9 cellular contexts compared by ENCODE assay signal in genomic region chr7:76201732-76202665, GRCh38. TPM values are rescaled to one million over a fixed set of nuclear protein-coding genes. Genes with fewer than 3 reads are reported as not detected.
DNase-seq lines count a peak whose midpoint lies in the region; ATAC-seq, FAIRE-seq and TF ChIP-seq lines count a peak whose summit lies in the region.
"Had no signal": no experiment of that assay in that cellular context is flagged by ENCODE, and none has a peak within 500 bp of the region (broad histone marks: within the 10 kb centered on the region; RNA-seq: fewer than 3 reads in every experiment).

TSS of gene SRRM3 (plus strand) at chr7:76201896. CDS start at chr7:76235067, 33,171 bp downstream.

- POLR2A ChIA-PET in HepG2 (lab: Yijun Ruan, JAX): no interaction called here

- TF ChIP-seq RAD21 in HepG2 (CRISPR knock-in tag; IDR thresholded peaks at IDR 0.05): peak; percentile 88

- H3K9me3 ChIP-seq in HepG2 (ENCODE audit: low read length): no peaks in the 10 kb centered on the region

- H3K4me1 ChIP-seq in HepG2 (ENCODE audit: insufficient read depth, low read length): peaks cover 12% of the 10 kb centered on the region

- TF ChIP-seq CTCF in HepG2 (CRISPR knock-in tag; IDR thresholded peaks at IDR 0.05): peak; percentile 81

- H3K4me2 ChIP-seq in HepG2 (ENCODE audit: low read depth, low read length): peak within 1 kb of the TSS; percentile 65

- H3K27ac ChIP-seq in HepG2 (ENCODE audit: extremely low read length, insufficient read depth, low read length): no peak within 1 kb of the TSS

- peak within 1 kb of the TSS; percentile 21 to 55 (median 41); a peak in 4 of 6 replicates for H3K4me3 ChIP-seq in HepG2 (replicated peaks in 1 of 3; ENCODE audit: insufficient read depth in 1 of 3, low read depth in 2 of 3, low read length in 3 of 3)

- FAIRE-seq in HepG2 (lab: Jason Lieb, UNC): no peak

- no peaks in the 10 kb centered on the region for H3K79me2 ChIP-seq in HepG2 (ENCODE audit: insufficient read depth, low read length)

- H4K20me1 ChIP-seq in HepG2 (ENCODE audit: insufficient read depth, low read length): no peaks in the 10 kb centered on the region

- no peaks in the 10 kb centered on the region for H3K36me3 ChIP-seq in HepG2 (replicated peaks in 1 of 2; ENCODE audit: control insufficient read depth in 1 of 2, insufficient read depth in 2 of 2, low read length in 2 of 2)

- intact Hi-C loops in HepG2 (cut with micrococcal nuclease; ENCODE audit: unreplicated experiment): loop anchor here (1.0 kb wide), 1 partner anchor 45 kb away; no protein-coding TSS in a partner anchor

- BruUV-seq in HepG2 (replicated peaks; lab: Mats Ljungman, UMichigan): no TSS peak

- 0% methylated on average over 4 of the region's 57 CpGs for WGBS in HepG2 (ENCODE audit: low lambda C conversion rate)

- no peak within 1 kb of the TSS for H2AFZ ChIP-seq in HepG2 (ENCODE audit: low read length)

- no peaks in the 10 kb centered on the region; a peak in 1 of 5 replicates for H3K27me3 ChIP-seq in HepG2 (ENCODE audit: control insufficient read depth in 1 of 2, insufficient read depth in 2 of 2, low read length in 2 of 2)

- DNase-seq in GM04504 (ENCODE audit: low read depth) (peak; percentile 41), NCI-H526 (lab: John Stamatoyannopoulos, UW) (peak; percentile 69 to 95), dedifferentiated amniotic fluid mesenchymal stem cell (ENCODE audit: extremely low spot score) (peak; percentile 52), HepG2 (ENCODE audit: low spot score) (peak; percentile 63)
- peak; percentile 61 to 72 for DNase-seq in activated CD4-positive, alpha-beta T cell treated with anti-CD3 and anti-CD28 coated beads, Interleukin-2, amount 50 U/mL, for 24 hours (ENCODE audit: low read depth in 1 of 2, low spot score in 1 of 2)
- DNase-seq in stimulated activated CD4-positive, alpha-beta T cell treated with anti-CD3 and anti-CD28 coated beads, Interleukin-4, amount 100 ng/mL, for 24 hours: peak; percentile 85

- TF ChIP-seq EP300 in HepG2 (IDR thresholded peaks at IDR 0.05; ENCODE audit: low read depth in 2 of 2, low read length in 2 of 2) (peak in 1 of 2 experiments; percentile 33; a peak in 1 of 4 replicates), HepG2 (CRISPR knock-in tag; IDR thresholded peaks at IDR 0.05; ENCODE audit: borderline replicate concordance) (peak; percentile 53; the same call in 1 of the 2 replicates)

- TF ChIP-seq POLR2A in HepG2 (IDR thresholded peaks at IDR 0.05; ENCODE audit: insufficient read depth in 1 of 2, low read depth in 2 of 2, low read length in 2 of 2): no peak

- in situ Hi-C loops in HepG2 (cut with HindIII; ENCODE audit: extremely low pct_ligation_motif_present, low pct_unique_long_range_greater_than_20kb): no loop called here

- no peak within 1 kb of the TSS for H3K9ac ChIP-seq in HepG2 (ENCODE audit: insufficient read depth, low read depth, low read length)

- ATAC-seq in HG03354 (IDR thresholded peaks at IDR 0.05; ENCODE audit: poor library complexity, severe bottlenecking, unreplicated experiment): peak; percentile 74
- peak; percentile 90 for ATAC-seq in HepG2
- ATAC-seq in GM18870 (IDR thresholded peaks at IDR 0.05; ENCODE audit: unreplicated experiment): no peak

- CTCF ChIA-PET in HepG2 (lab: Yijun Ruan, JAX; ENCODE audit: low intra/inter-chr PET ratio, low total read pairs): interaction anchor here (0.9 to 1.4 kb wide), 3 partner anchors 112 to 116 kb away, joined by 3 to 5 read pairs (median 3); no protein-coding TSS in a partner anchor

TF ChIP-seq in HepG2, 621 proteins besides CTCF, POLR2A, EP300 and RAD21 (continues in another document):
- TF ChIP-seq PAXIP1 (CRISPR knock-in tag; conservative IDR thresholded peaks at IDR 0.05) (0 out of 2 replicates have a peak, but pooled peaks have one; percentile 37), EZH2 (conservative IDR thresholded peaks at IDR 0.05; ENCODE audit: low read depth, low read length) (no peak), PRDM15 (CRISPR knock-in tag; IDR thresholded peaks at IDR 0.05) (peak; percentile 59; the same call in 1 of the 2 replicates), TARDBP (CRISPR knock-in tag; IDR thresholded peaks at IDR 0.05) (peak; percentile 90), ZBTB26 (CRISPR knock-in tag; IDR thresholded peaks at IDR 0.05; ENCODE audit: borderline replicate concordance) (peak; percentile 93), ZSCAN9 (CRISPR knock-in tag; IDR thresholded peaks at IDR 0.05; ENCODE audit: borderline replicate concordance) (peak; percentile 99)

RNA-seq across cellular contexts. Expression of gene SRRM3, which starts in this region (rescaled TPM):
- total RNA-seq in HepG2 (2016; rRNA removed; fragmentation: Illumina TruSeq; extraction: Trizol): 0.11 and 0.13 TPM in 2 replicates
- total RNA-seq in HepG2 (2016; cell fraction: cytosol; rRNA removed; fragmentation: Illumina TruSeq; extraction: Trizol; ENCODE audit: low read depth): 0.09 TPM in 1 of 2 replicates, not detected in the other
- 0.09 and 0.24 TPM in 2 replicates for total RNA-seq in HepG2 (2016; cell fraction: insoluble cytoplasmic fraction; rRNA removed; fragmentation: Illumina TruSeq; extraction: Trizol)
- 0.06 and 0.10 TPM in 2 replicates for total RNA-seq in HepG2 (2016; cell fraction: membrane; rRNA removed; fragmentation: Illumina TruSeq; extraction: Trizol)
- total RNA-seq in HepG2 (2016; cell fraction: nucleus; rRNA removed; fragmentation: Illumina TruSeq; extraction: Trizol): 0.22 and 0.47 TPM in 2 replicates
- polyA plus RNA-seq in HepG2 (2011; rRNA removed): 0.54 and 0.59 TPM in 2 replicates
- polyA plus RNA-seq in HepG2 (2011; cell fraction: cytosol; rRNA removed): 0.09 and 0.23 TPM in 2 replicates
- polyA plus RNA-seq in HepG2 (2011; cell fraction: nucleus; rRNA removed): 1.7 and 2.2 TPM in 2 replicates
- polyA plus RNA-seq in HepG2 (2012): 0.71 and 0.80 TPM in 2 replicates
- not detected in 2 replicates for polyA plus RNA-seq in HepG2 (2016; cell fraction: cytosol; fragmentation: Illumina TruSeq; extraction: Trizol; ENCODE audit: low read depth)
- polyA plus RNA-seq in HepG2 (2016; cell fraction: insoluble cytoplasmic fraction; fragmentation: Illumina TruSeq; extraction: Trizol; ENCODE audit: low read depth): 0.21 and 0.25 TPM in 2 replicates
- 0.11 TPM in 1 of 2 replicates, not detected in the other for polyA plus RNA-seq in HepG2 (2016; cell fraction: membrane; fragmentation: Illumina TruSeq; extraction: Trizol; ENCODE audit: low read depth)
- polyA plus RNA-seq in HepG2 (2016; cell fraction: nucleus; fragmentation: Illumina TruSeq; extraction: Trizol; ENCODE audit: insufficient read depth, low read depth): 1.1 and 1.3 TPM in 2 replicates
- polyA minus RNA-seq in HepG2 (2011; rRNA and poly(A)+ RNA removed; ENCODE audit: low replicate concordance): 0.12 and 1.4 TPM in 2 replicates
- polyA minus RNA-seq in HepG2 (2011; cell fraction: cytosol; rRNA and poly(A)+ RNA removed): 0.30 TPM in 1 of 2 replicates, not detected in the other
- polyA minus RNA-seq in HepG2 (2011; cell fraction: nucleus; rRNA and poly(A)+ RNA removed): 0.26 and 0.37 TPM in 2 replicates
- total RNA-seq: mononuclear cell had no signal
